ENCODE assay signal across 8 cellular contexts in the genomic region with DNA sequence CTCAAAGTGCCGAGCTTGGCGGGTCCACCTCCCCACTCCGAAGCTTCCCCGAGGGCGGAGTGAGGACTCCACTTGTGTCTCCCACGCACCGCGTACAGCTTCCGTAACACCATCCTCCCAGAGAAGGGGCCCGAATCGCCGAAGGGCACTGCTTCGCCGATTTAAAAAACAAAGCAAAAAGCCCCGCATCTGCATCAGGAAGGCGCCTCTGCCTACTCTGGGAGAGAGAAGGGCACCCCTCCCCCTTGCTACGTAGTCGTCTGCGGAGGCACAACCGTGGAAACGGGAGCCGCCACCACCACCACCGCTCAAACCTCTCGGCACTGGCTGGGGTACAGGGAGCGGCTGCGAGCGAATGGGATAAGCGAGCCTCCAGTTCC. TPM values are rescaled to one million over a fixed set of nuclear protein-coding genes. Genes with fewer than 3 reads are reported as not detected.
DNase-seq lines count a peak whose midpoint lies in the region; ATAC-seq, FAIRE-seq and TF ChIP-seq lines count a peak whose summit lies in the region.

No MANE protein-coding gene starts in this region.

- intact Hi-C loops in Caco-2 (cut with micrococcal nuclease; ENCODE audit: unreplicated experiment) = loop anchor here (1.0 to 5.0 kb wide), 5 partner anchors 21 to 333 kb away; a partner anchor contains a TSS

- H3K9me3 Mint-ChIP-seq in Caco-2 (ENCODE audit: unreplicated experiment) (no peaks in the 10 kb centered on the region), astrocyte (ENCODE audit: unreplicated experiment) (no peaks in the 10 kb centered on the region)

- H3K4me2 ChIP-seq in astrocyte (ENCODE audit: low read length) = peak overlapping the region; percentile 86

- POLR2A ChIA-PET in Caco-2 (lab: Charles Lee) = interaction anchor here (0.6 to 2.0 kb wide), 7 partner anchors 28 to 152 kb away, joined by 3 to 12 read pairs (median 3); a partner anchor contains a TSS

- peaks cover 3% of the 10 kb centered on the region for H3K36me3 ChIP-seq in Caco-2 (ENCODE audit: control insufficient read depth, insufficient read depth, low read length)
- H3K36me3 ChIP-seq in astrocyte (ENCODE audit: insufficient read depth, low read length) = peaks cover 28% of the 10 kb centered on the region

- peak overlapping the region; percentile 92 for H3K27ac Mint-ChIP-seq in Caco-2 (ENCODE audit: unreplicated experiment)
- H3K27ac Mint-ChIP-seq in astrocyte (ENCODE audit: unreplicated experiment) = peak overlapping the region; percentile 96

- H3K4me3 Mint-ChIP-seq in Caco-2 (ENCODE audit: unreplicated experiment) (peak overlapping the region; percentile 90), astrocyte (ENCODE audit: unreplicated experiment) (peak overlapping the region; percentile 98)

- peak overlapping the region; percentile 99 for H3K9ac ChIP-seq in astrocyte (ENCODE audit: low read length)

- H3K4me3 ChIP-seq in Caco-2 (ENCODE audit: low read depth, low read length) (peak overlapping the region; percentile 82), astrocyte (ENCODE audit: insufficient read depth, low read depth, low read length) (peak overlapping the region; percentile 98)

- FAIRE-seq in astrocyte (lab: Jason Lieb, UNC) (no peak), frontal cortex (lab: Jason Lieb, UNC) (no peak)

- peaks cover 29% of the 10 kb centered on the region for H4K20me1 ChIP-seq in astrocyte (ENCODE audit: insufficient read depth, low read length)

- peaks cover 72% of the 10 kb centered on the region for H3K79me2 ChIP-seq in astrocyte (ENCODE audit: insufficient read depth, low read length)

- CTCF ChIA-PET in Caco-2 (lab: Charles Lee) = interaction anchor here (0.6 to 1.6 kb wide), 5 partner anchors 28 to 333 kb away, joined by 3 to 11 read pairs (median 4); a partner anchor contains a TSS

- ATAC-seq in GM21381 (IDR thresholded peaks at IDR 0.05; ENCODE audit: unreplicated experiment) = peak; percentile 29

- H3K36me3 Mint-ChIP-seq in Caco-2 (ENCODE audit: insufficient read depth, unreplicated experiment) = peaks cover 73% of the 10 kb centered on the region
- peaks cover 7% of the 10 kb centered on the region for H3K36me3 Mint-ChIP-seq in astrocyte (ENCODE audit: low read depth, unreplicated experiment)

- H3K4me1 ChIP-seq in Caco-2 (peaks cover 18% of the 10 kb centered on the region; the same call in 1 of the 2 replicates), astrocyte (ENCODE audit: insufficient read depth, low read length) (peaks cover 19% of the 10 kb centered on the region)

- peak overlapping the region; percentile 95 for H3K27ac ChIP-seq in astrocyte (ENCODE audit: low read depth, low read length)

- H3K4me1 Mint-ChIP-seq in Caco-2 (ENCODE audit: low read depth, unreplicated experiment) = no peaks in the 10 kb centered on the region
- H3K4me1 Mint-ChIP-seq in astrocyte (ENCODE audit: low read depth, unreplicated experiment) = peaks cover 23% of the 10 kb centered on the region

- H3K27me3 ChIP-seq in Caco-2 (replicated peaks; ENCODE audit: control insufficient read depth, insufficient read depth, low read length) = no peaks in the 10 kb centered on the region
- no peaks in the 10 kb centered on the region for H3K27me3 ChIP-seq in astrocyte (ENCODE audit: insufficient read depth, low read length)

- H2AFZ ChIP-seq in astrocyte (ENCODE audit: low read depth, low read length) = peak overlapping the region; percentile 78

- TSS peak; percentile 76 for BruUV-seq in Caco-2 (replicated peaks; lab: Mats Ljungman, UMichigan)

- TF ChIP-seq CTCF in Caco-2 (IDR thresholded peaks at IDR 0.05; ENCODE audit: insufficient read depth in 1 of 2, low read depth in 1 of 2, low read length in 1 of 2, severe bottlenecking in 1 of 2, unreplicated experiment in 1 of 2) (no peak), astrocyte (IDR thresholded peaks at IDR 0.05; ENCODE audit: insufficient read depth, low read depth, low read length) (no peak)

- no peaks in the 10 kb centered on the region for H3K9me3 ChIP-seq in Caco-2
- no peaks in the 10 kb centered on the region for H3K9me3 ChIP-seq in astrocyte (ENCODE audit: insufficient read depth, low read depth, low read length)

- H3K27me3 Mint-ChIP-seq in Caco-2 (ENCODE audit: insufficient read depth, unreplicated experiment) (peaks cover 3% of the 10 kb centered on the region), astrocyte (ENCODE audit: low read depth, unreplicated experiment) (no peaks in the 10 kb centered on the region)

- DNase-seq in Caco-2 = peak in 1 of 2 experiments; percentile 67
- peak in 58 of 76 experiments; percentile 6 to 83 (median 48) for DNase-seq in HUDEP-2 (lab: John Stamatoyannopoulos, UW; ENCODE audit: unreplicated experiment in 76 of 76)
- peak; percentile 28 to 66 (median 57) for DNase-seq in T-helper 2 cell
- DNase-seq in astrocyte (ENCODE audit: low read depth) = peak; percentile 39
- peak; percentile 57 for DNase-seq in iPS-NIHi7 (ENCODE audit: extremely low spot score)
- peak; percentile 80 for DNase-seq in stimulated activated CD4-positive, alpha-beta T cell treated with anti-CD3 and anti-CD28 coated beads, Interleukin-15, amount 100 ng/mL, for 24 hours
- DNase-seq in frontal cortex (ENCODE audit: low spot score in 2 of 2) = no peak

RNA-seq across cellular contexts. Expression of a gene that starts 0.5 kb away (rescaled TPM):
- 66.8 and 70.7 TPM in 2 replicates for total RNA-seq in Caco-2 (2022)
- total RNA-seq in astrocyte = 81.8 and 90.6 TPM in 2 replicates
- total RNA-seq in frontal cortex = 91.3 TPM

RNA-seq across cellular contexts. Expression of a gene that starts 26.8 kb away (rescaled TPM):
- total RNA-seq in Caco-2 (2022) (4.9 and 5.1 TPM in 2 replicates), astrocyte (0.48 and 0.54 TPM in 2 replicates), frontal cortex (2.9 TPM)

Comparison
In these comparisons a context has a peak if more than half of its experiments do, and no peak if none do; other contexts are left out.
1. DNase-seq: peak in HUDEP-2 (58 of 76), T-helper 2 cell (5 of 5), astrocyte (single experiment), iPS-NIHi7 (single experiment) and stimulated activated CD4-positive, alpha-beta T cell treated with anti-CD3 and anti-CD28 coated beads, Interleukin-15, amount 100 ng/mL, for 24 hours (single experiment); none in frontal cortex (0 of 2).